16 cellular contexts compared by ENCODE assay signal in genomic region chr2:101047075-101047766, GRCh38. TPM values are rescaled to one million over a fixed set of nuclear protein-coding genes. Genes with fewer than 3 reads are reported as not detected.
DNase-seq lines count a peak whose midpoint lies in the region; ATAC-seq and TF ChIP-seq lines count a peak whose summit lies in the region.
"Had no signal": no experiment of that assay in that cellular context is flagged by ENCODE, and none has a peak within 500 bp of the region (broad histone marks: within the 10 kb centered on the region; RNA-seq: fewer than 3 reads in every experiment).

No MANE protein-coding gene starts in this region.

- in situ Hi-C loops in gastrocnemius medialis (cut with MboI; ENCODE audit: low sequenced_read_pairs in 4 of 4) (loop anchor here in 1 of 4 donors (10.0 kb wide), 1 partner anchor 88 kb away; no protein-coding TSS in a partner anchor), G401 (cut with HindIII; ENCODE audit: low sequenced_read_pairs) (loop anchor here (25.0 kb wide), 1 partner anchor 165 kb away; no protein-coding TSS in a partner anchor)

- no peaks in the 10 kb centered on the region for H3K36me3 Mint-ChIP-seq in activated T-helper 17 cell treated with anti-CD3 and anti-CD28 coated beads, Interleukin-2, amount 50 U/mL, for 72 hours (ENCODE audit: low read depth)
- H3K36me3 Mint-ChIP-seq: activated naive CD8-positive, alpha-beta T cell treated with anti-CD3 and anti-CD28 coated beads for 36 hours had no signal

- peak; percentile 35 for DNase-seq in DMS53 (lab: John Stamatoyannopoulos, UW)
- no peak for DNase-seq in DMS53 treated with DMSO at 0.1 percent for 48 hours (lab: John Stamatoyannopoulos, UW; ENCODE audit: unreplicated experiment)
- no peak for DNase-seq in left cardiac atrium
- peak; percentile 28 to 48 for DNase-seq in gastrocnemius medialis
- DNase-seq in G401 (ENCODE audit: low spot score), result no peak
- DNase-seq in iPS-NIHi11 (ENCODE audit: low spot score), result no peak
- DNase-seq: activated CD4-positive, alpha-beta T cell treated with anti-CD3 and anti-CD28 coated beads, Interleukin-2, amount 10 ng/mL, durations not matched to agents 7 days and 5 days; activated naive CD8-positive, alpha-beta T cell treated with anti-CD3 and anti-CD28 coated beads for 36 hours; KG1; NCI-H2171; stimulated activated CD4-positive, alpha-beta T cell treated with anti-CD3 and anti-CD28 coated beads, Interleukin-4, amount 100 ng/mL, for 4 hours had no signal

- H3K27ac ChIP-seq in gastrocnemius medialis, result peak overlapping the region; percentile 66 to 80 (median 72)
- H3K27ac ChIP-seq: 22Rv1, ovary had no signal

- no peaks in the 10 kb centered on the region for H3K9me3 ChIP-seq in gastrocnemius medialis
- H3K9me3 ChIP-seq: ovary, suprapubic skin had no signal

- no peaks in the 10 kb centered on the region for H3K27me3 ChIP-seq in gastrocnemius medialis
- H3K27me3 ChIP-seq: ovary, suprapubic skin had no signal

- peaks cover 10 to 15% of the 10 kb centered on the region in 2 donors for H3K4me1 ChIP-seq in gastrocnemius medialis

- H3K4me3 ChIP-seq in gastrocnemius medialis, result no peak overlapping the region
- H3K4me3 ChIP-seq: ovary, suprapubic skin had no signal

- no peak for TF ChIP-seq POLR2A in gastrocnemius medialis (IDR thresholded peaks at IDR 0.05)

- H3K4me3 Mint-ChIP-seq in activated T-helper 17 cell treated with anti-CD3 and anti-CD28 coated beads, Interleukin-2, amount 50 U/mL, for 72 hours, result no peak overlapping the region
- H3K4me3 Mint-ChIP-seq: activated CD4-positive, alpha-beta T cell treated with anti-CD3 and anti-CD28 coated beads, Interleukin-2, amount 10 ng/mL, durations not matched to agents 7 days and 5 days; activated naive CD8-positive, alpha-beta T cell treated with anti-CD3 and anti-CD28 coated beads for 36 hours had no signal

- H3K27me3 Mint-ChIP-seq in activated T-helper 17 cell treated with anti-CD3 and anti-CD28 coated beads, Interleukin-2, amount 50 U/mL, for 72 hours, result peaks cover 5% of the 10 kb centered on the region
- H3K27me3 Mint-ChIP-seq: activated CD4-positive, alpha-beta T cell treated with anti-CD3 and anti-CD28 coated beads, Interleukin-2, amount 10 ng/mL, durations not matched to agents 7 days and 5 days; activated naive CD8-positive, alpha-beta T cell treated with anti-CD3 and anti-CD28 coated beads for 36 hours had no signal

- no peaks in the 10 kb centered on the region for H3K9me3 Mint-ChIP-seq in activated T-helper 17 cell treated with anti-CD3 and anti-CD28 coated beads, Interleukin-2, amount 50 U/mL, for 72 hours
- H3K9me3 Mint-ChIP-seq: activated CD4-positive, alpha-beta T cell treated with anti-CD3 and anti-CD28 coated beads, Interleukin-2, amount 10 ng/mL, durations not matched to agents 7 days and 5 days; activated naive CD8-positive, alpha-beta T cell treated with anti-CD3 and anti-CD28 coated beads for 36 hours had no signal

- intact Hi-C loops in left cardiac atrium (cut with DNase I), result no loop called here
- intact Hi-C loops in gastrocnemius medialis (cut with DNase I; ENCODE audit: low total_unique reads), result no loop called here

- TF ChIP-seq CTCF in gastrocnemius medialis (IDR thresholded peaks at IDR 0.05 in 4 of 5, conservative IDR thresholded peaks at IDR 0.05 in 1 of 5), result no peak

- H3K27ac Mint-ChIP-seq in activated T-helper 17 cell treated with anti-CD3 and anti-CD28 coated beads, Interleukin-2, amount 50 U/mL, for 72 hours, result no peak overlapping the region
- H3K27ac Mint-ChIP-seq: activated CD4-positive, alpha-beta T cell treated with anti-CD3 and anti-CD28 coated beads, Interleukin-2, amount 10 ng/mL, durations not matched to agents 7 days and 5 days; activated naive CD8-positive, alpha-beta T cell treated with anti-CD3 and anti-CD28 coated beads for 36 hours had no signal

- no peaks in the 10 kb centered on the region for H3K4me1 Mint-ChIP-seq in activated T-helper 17 cell treated with anti-CD3 and anti-CD28 coated beads, Interleukin-2, amount 50 U/mL, for 72 hours
- H3K4me1 Mint-ChIP-seq: activated CD4-positive, alpha-beta T cell treated with anti-CD3 and anti-CD28 coated beads, Interleukin-2, amount 10 ng/mL, durations not matched to agents 7 days and 5 days; activated naive CD8-positive, alpha-beta T cell treated with anti-CD3 and anti-CD28 coated beads for 36 hours had no signal

- peaks cover 0 to 39% of the 10 kb centered on the region in 2 donors for H3K36me3 ChIP-seq in gastrocnemius medialis
- H3K36me3 ChIP-seq: ovary had no signal

- ATAC-seq in activated T-helper 17 cell treated with anti-CD3 and anti-CD28 coated beads, Interleukin-2, amount 50 U/mL, for 72 hours (replicated peaks), result peak; percentile 52
- ATAC-seq in left cardiac atrium (peak; percentile 49 to 76), gastrocnemius medialis (peak; percentile 44 to 56), HG03565 (IDR thresholded peaks at IDR 0.05; ENCODE audit: unreplicated experiment) (no peak)

RNA-seq across cellular contexts. Expression of gene RPL31, which starts 45.1 kb away (rescaled TPM):
- 1,000 to 10,000 TPM; 1,159 to 1,593 TPM for total RNA-seq in activated T-helper 17 cell treated with anti-CD3 and anti-CD28 coated beads, Interleukin-2, amount 50 U/mL, for 72 hours
- total RNA-seq in left cardiac atrium (100 to 1,000 TPM; 870 to 899 TPM), gastrocnemius medialis (100 to 1,000 TPM; 572 to 825 (median 762) TPM)
- 2,056 and 2,130 TPM in 2 replicates for total RNA-seq in G401 (2014; rRNA removed; shearing (Covaris generic))

Comparison
In these comparisons a context has a peak if more than half of its experiments do, and no peak if none do; other contexts are left out.
1. DNase-seq: peak in DMS53 (single experiment) and gastrocnemius medialis (2 of 2); none in DMS53 treated with DMSO at 0.1 percent for 48 hours (single experiment), left cardiac atrium (single experiment), G401 (single experiment) and iPS-NIHi11 (single experiment).